ENCODE assay signal across 37 cellular contexts in genomic region chr4:59238212-59238611, GRCh38.
DNase-seq lines count a peak whose midpoint lies in the region; ATAC-seq, FAIRE-seq and TF ChIP-seq lines count a peak whose summit lies in the region.
"Had no signal": no experiment of that assay in that cellular context is flagged by ENCODE, and none has a peak within 500 bp of the region (broad histone marks: within the 10 kb centered on the region; RNA-seq: fewer than 3 reads in every experiment).

No MANE protein-coding gene starts in this region.

- no peak overlapping the region for H3K14ac ChIP-seq in H1 (ENCODE audit: insufficient read length)

- no peak for DNase-seq in H1 (ENCODE audit: low read depth in 1 of 2, low spot score in 2 of 2)
- peak; percentile 35 for DNase-seq in kidney
- peak; percentile 25 for DNase-seq in spleen
- DNase-seq in type B pancreatic cell (ENCODE audit: extremely low spot score, unreplicated experiment), result peak; percentile 53
- DNase-seq in NCI-H2196 (lab: John Stamatoyannopoulos, UW; ENCODE audit: unreplicated experiment), result no peak
- no peak for DNase-seq in activated CD4-positive, CD25-positive, alpha-beta regulatory T cell treated with anti-CD3 and anti-CD28 coated beads, Interleukin-2, amount 50 U/mL, for 72 hours
- DNase-seq in NCI-H1092 treated with DMSO at 0.1 percent for 48 hours (lab: John Stamatoyannopoulos, UW), result no peak
- DNase-seq: 8988T; ACHN; AML-193; BE2C; C1 segment of cervical spinal cord; Caco-2; Calu3; CD4-positive, alpha-beta memory T cell; CD4-positive, alpha-beta T cell; CD4-positive, CD25-positive, alpha-beta regulatory T cell; CD8-positive, alpha-beta memory T cell; CD8-positive, alpha-beta T cell; COR-L47; DMS 273 treated with DMSO at 0.1 percent for 48 hours; DMS153; DMS53; DMS79; DMS79 treated with DMSO at 0.1 percent for 48 hours; DND-41; EL had no signal

- no peak overlapping the region for H2AK5ac ChIP-seq in H1 (ENCODE audit: low read depth, low read length)

- H3K4ac ChIP-seq in H1 (replicated peaks; ENCODE audit: insufficient read length, low read depth, low read length), result no peak overlapping the region

- no peak overlapping the region for H3K56ac ChIP-seq in H1 (replicated peaks; ENCODE audit: insufficient read length, low read depth, low read length)

- H3K27ac Mint-ChIP-seq in type B pancreatic cell, result no peak overlapping the region
- H3K27ac Mint-ChIP-seq: B cell; CD4-positive, alpha-beta memory T cell; CD4-positive, alpha-beta T cell; CD4-positive, CD25-positive, alpha-beta regulatory T cell; CD8-positive, alpha-beta memory T cell; CD8-positive, alpha-beta T cell had no signal

- H3K9ac ChIP-seq in H1 (replicated peaks in 1 of 4; ENCODE audit: extremely low read depth in 1 of 4, low read depth in 3 of 4, low read length in 3 of 4) (no peak overlapping the region), kidney (ENCODE audit: low read length in 2 of 2) (no peak overlapping the region)
- H3K9ac ChIP-seq: BLaER1; BLaER1 treated with 17β-estradiol and CSF1 and Interleukin-3, amounts not matched to agents 10 nM and 100 nM had no signal

- no peaks in the 10 kb centered on the region for H4K20me1 ChIP-seq in H1 (replicated peaks in 1 of 2; ENCODE audit: control insufficient read depth in 1 of 2, insufficient read depth in 2 of 2, low read length in 2 of 2)
- H4K20me1 ChIP-seq: BLaER1; BLaER1 treated with 17β-estradiol and CSF1 and Interleukin-3, amounts not matched to agents 10 nM and 100 nM had no signal

- CTCF ChIA-PET in H1 (lab: Charles Lee; ENCODE audit: partially characterized antibody), result no interaction called here

- H3K4me1 ChIP-seq in H1 (replicated peaks in 1 of 4; ENCODE audit: control insufficient read depth in 3 of 4, insufficient read depth in 4 of 4, low read length in 3 of 4), result no peaks in the 10 kb centered on the region
- no peaks in the 10 kb centered on the region for H3K4me1 ChIP-seq in kidney (ENCODE audit: control insufficient read depth in 1 of 2, insufficient read depth in 1 of 2, low read depth in 1 of 2, low read length in 2 of 2)
- no peaks in the 10 kb centered on the region for H3K4me1 ChIP-seq in spleen
- H3K4me1 ChIP-seq: A549, BE2C, BLaER1, Caco-2 had no signal

- H3K23ac ChIP-seq in H1 (ENCODE audit: insufficient read length), result no peak overlapping the region

- H2BK5ac ChIP-seq in H1 (ENCODE audit: low read depth, low read length), result no peak overlapping the region

- no peak overlapping the region for H4K5ac ChIP-seq in H1 (ENCODE audit: insufficient read length, low read depth, low read length)

- POLR2A ChIA-PET in H1 (lab: Charles Lee; ENCODE audit: partially characterized antibody), result no interaction called here

- H2AFZ ChIP-seq in H1 (ENCODE audit: low read length), result no peak overlapping the region

- no peaks in the 10 kb centered on the region for H3K36me3 Mint-ChIP-seq in type B pancreatic cell
- H3K36me3 Mint-ChIP-seq: CD14-positive monocyte; CD4-positive, alpha-beta memory T cell; CD4-positive, CD25-positive, alpha-beta regulatory T cell; CD8-positive, alpha-beta memory T cell; CD8-positive, alpha-beta T cell had no signal

- no peaks in the 10 kb centered on the region for H3K23me2 ChIP-seq in H1 (ENCODE audit: low read depth, low read length)

- no peak for TF ChIP-seq CTCF in H1 (IDR thresholded peaks at IDR 0.05; ENCODE audit: control extremely low read depth in 1 of 3, insufficient read depth in 1 of 3, low read depth in 1 of 3, low read length in 3 of 3)
- TF ChIP-seq CTCF in kidney (IDR thresholded peaks at IDR 0.05; ENCODE audit: borderline replicate concordance, extremely low read depth, insufficient read depth), result no peak
- TF ChIP-seq CTCF in spleen (IDR thresholded peaks at IDR 0.05 in 8 of 11, conservative IDR thresholded peaks at IDR 0.05 in 3 of 11), result no peak
- TF ChIP-seq CTCF in type B pancreatic cell (conservative IDR thresholded peaks at IDR 0.05), result no peak

- no peak overlapping the region for H4K91ac ChIP-seq in H1 (replicated peaks; ENCODE audit: insufficient read length, low read length)

- H3K79me2 ChIP-seq in H1 (ENCODE audit: control insufficient read depth in 1 of 2, insufficient read depth in 2 of 2, low read length in 2 of 2), result no peaks in the 10 kb centered on the region

- TF ChIP-seq EP300 in H1 (IDR thresholded peaks at IDR 0.05; ENCODE audit: borderline replicate concordance in 1 of 2, low read depth in 2 of 2, low read length in 2 of 2), result no peak

- H3K18ac ChIP-seq in H1 (ENCODE audit: extremely low read depth, low read length), result no peak overlapping the region

- H3K9me3 ChIP-seq in H1 (ENCODE audit: insufficient read depth in 2 of 2, low read depth in 1 of 2, low read length in 1 of 2), result 0 out of 4 replicates have a peak, but pooled peaks cover 2 to 3% of the 10 kb centered on the region in 2 experiments
- peaks cover 0 to 2% of the 10 kb centered on the region in 2 donors for H3K9me3 ChIP-seq in kidney (ENCODE audit: control insufficient read depth in 1 of 2, low read length in 2 of 2)
- peaks cover 0 to 41% (median 17%) of the 10 kb centered on the region in 8 donors for H3K9me3 ChIP-seq in spleen
- H3K9me3 ChIP-seq: A549; BE2C; BLaER1; BLaER1 treated with 17β-estradiol and CSF1 and Interleukin-3, amounts not matched to agents 10 nM and 100 nM; Caco-2 had no signal

- no peaks in the 10 kb centered on the region for H3K79me1 ChIP-seq in H1 (ENCODE audit: low read depth, low read length)

- no peak for ATAC-seq in GM21619 (IDR thresholded peaks at IDR 0.05; ENCODE audit: unreplicated experiment)
- ATAC-seq: A549; CD8-positive, alpha-beta T cell had no signal

- peak overlapping the region; percentile 75; the same call in 1 of the 2 replicates for H2BK12ac ChIP-seq in H1 (ENCODE audit: low read depth, low read length)

- no peak overlapping the region for H3K4me3 Mint-ChIP-seq in type B pancreatic cell
- H3K4me3 Mint-ChIP-seq: B cell; CD14-positive monocyte; CD4-positive, alpha-beta memory T cell; CD4-positive, alpha-beta T cell; CD4-positive, CD25-positive, alpha-beta regulatory T cell; CD8-positive, alpha-beta memory T cell; CD8-positive, alpha-beta T cell had no signal

- H4K8ac ChIP-seq in H1 (ENCODE audit: extremely low read depth, insufficient read depth, low read length), result no peak overlapping the region; the same call in 1 of the 2 replicates

- H3K27me3 Mint-ChIP-seq in type B pancreatic cell, result no peaks in the 10 kb centered on the region
- H3K27me3 Mint-ChIP-seq: B cell; CD4-positive, alpha-beta memory T cell; CD4-positive, alpha-beta T cell; CD4-positive, CD25-positive, alpha-beta regulatory T cell; CD8-positive, alpha-beta memory T cell had no signal

- H3K36me3 ChIP-seq in H1 (ENCODE audit: control insufficient read depth in 2 of 4, insufficient read depth in 4 of 4, low read length in 3 of 4), result no peaks in the 10 kb centered on the region
- no peaks in the 10 kb centered on the region for H3K36me3 ChIP-seq in kidney (ENCODE audit: control insufficient read depth in 1 of 2, insufficient read depth in 2 of 2, low read length in 2 of 2)
- H3K36me3 ChIP-seq in spleen, result no peaks in the 10 kb centered on the region
- H3K36me3 ChIP-seq: BE2C; BLaER1; BLaER1 treated with 17β-estradiol and CSF1 and Interleukin-3, amounts not matched to agents 10 nM and 100 nM had no signal

- H2BK20ac ChIP-seq in H1 (ENCODE audit: low read length), result no peak overlapping the region

- H2BK15ac ChIP-seq in H1 (ENCODE audit: low read length), result no peak overlapping the region; the same call in 1 of the 2 replicates

- H3K27ac ChIP-seq in H1 (ENCODE audit: low read depth, low read length), result no peak overlapping the region
- H3K27ac ChIP-seq in kidney (ENCODE audit: low read depth in 2 of 2, low read length in 2 of 2), result no peak overlapping the region
- no peak overlapping the region for H3K27ac ChIP-seq in spleen
- H3K27ac ChIP-seq: 22Rv1; A549; BLaER1; BLaER1 treated with 17β-estradiol and CSF1 and Interleukin-3, amounts not matched to agents 10 nM and 100 nM; C4-2B had no signal

- no peaks in the 10 kb centered on the region for H3K9me3 Mint-ChIP-seq in type B pancreatic cell

- H3K4me1 Mint-ChIP-seq in type B pancreatic cell (ENCODE audit: unreplicated experiment), result peaks cover 5% of the 10 kb centered on the region
- H3K4me1 Mint-ChIP-seq: B cell; CD14-positive monocyte; CD4-positive, alpha-beta memory T cell; CD4-positive, CD25-positive, alpha-beta regulatory T cell; CD8-positive, alpha-beta memory T cell had no signal

- TF ChIP-seq POLR2A in H1 (IDR thresholded peaks at IDR 0.05; ENCODE audit: control extremely low read depth in 1 of 2, low read depth in 2 of 2, low read length in 2 of 2), result no peak
- TF ChIP-seq POLR2A in spleen (IDR thresholded peaks at IDR 0.05), result no peak

- H3K4me3 ChIP-seq in H1 (ENCODE audit: extremely low read depth in 1 of 4, insufficient read depth in 2 of 4, low read depth in 3 of 4, low read length in 4 of 4), result no peak overlapping the region
- no peak overlapping the region for H3K4me3 ChIP-seq in kidney (ENCODE audit: low read length in 2 of 2)
- no peak overlapping the region for H3K4me3 ChIP-seq in spleen
- H3K4me3 ChIP-seq: A549; BLaER1; BLaER1 treated with 17β-estradiol and CSF1 and Interleukin-3, amounts not matched to agents 10 nM and 100 nM had no signal

- no peak overlapping the region for H3K4me2 ChIP-seq in H1 (ENCODE audit: insufficient read depth in 1 of 2, low read depth in 2 of 2, low read length in 2 of 2)
- H3K4me2 ChIP-seq: A549; BLaER1; BLaER1 treated with 17β-estradiol and CSF1 and Interleukin-3, amounts not matched to agents 10 nM and 100 nM had no signal

- H2BK120ac ChIP-seq in H1 (replicated peaks; ENCODE audit: low read depth, low read length), result no peak overlapping the region

- no peaks in the 10 kb centered on the region for H3K27me3 ChIP-seq in H1 (replicated peaks in 1 of 4; ENCODE audit: control insufficient read depth in 3 of 4, extremely low read depth in 1 of 4, insufficient read depth in 3 of 4, low read length in 3 of 4)
- no peaks in the 10 kb centered on the region for H3K27me3 ChIP-seq in spleen (replicated peaks in 1 of 7)
- H3K27me3 ChIP-seq: BE2C; BLaER1; BLaER1 treated with 17β-estradiol and CSF1 and Interleukin-3, amounts not matched to agents 10 nM and 100 nM had no signal

- WGBS in H1 (ENCODE audit: extremely low coverage in 1 of 2, insufficient coverage in 1 of 2, insufficient read length in 1 of 2, insufficient replicate concordance in 2 of 2, low coverage in 1 of 2, low lambda C conversion rate in 2 of 2, missing lambda C conversion rate in 1 of 2), 2 experiments, result 60% methylated on average over 3 of the region's 3 CpGs; no CpG with 5 or more reads in 1 of the 2 experiments
- 51 to 63% (median 60%) methylated on average over 3 of the region's 3 CpGs for WGBS in spleen, 5 donors

- no peak for TF ChIP-seq RAD21 in H1 (IDR thresholded peaks at IDR 0.05 in 1 of 2, conservative IDR thresholded peaks at IDR 0.05 in 1 of 2; ENCODE audit: low read depth in 2 of 2, low read length in 2 of 2)

- FAIRE-seq in H1 (lab: Jason Lieb, UNC) (no peak), kidney (lab: Jason Lieb, UNC) (no peak)
- FAIRE-seq: A204.1, A549, D721Med had no signal

- intact Hi-C loops in kidney (cut with DNase I), result no loop called here
- intact Hi-C loops in spleen (cut with DNase I; ENCODE audit: low total_unique reads), result no loop called here

TF ChIP-seq in H1, 55 proteins besides CTCF, POLR2A, EP300 and RAD21 (continues in another document):
- TF ChIP-seq SP4 (IDR thresholded peaks at IDR 0.05; ENCODE audit: low read length) (no peak), BRCA1 (IDR thresholded peaks at IDR 0.05; ENCODE audit: low read depth, low read length) (no peak), HDAC6 (IDR thresholded peaks at IDR 0.05; ENCODE audit: low read depth, low read length) (no peak)

Comparison
In these comparisons a context has a peak if more than half of its experiments do, and no peak if none do; other contexts are left out.
1. DNase-seq: peak in kidney (single experiment), spleen (single experiment) and type B pancreatic cell (single experiment); none in H1 (0 of 2), NCI-H2196 (single experiment), activated CD4-positive, CD25-positive, alpha-beta regulatory T cell treated with anti-CD3 and anti-CD28 coated beads, Interleukin-2, amount 50 U/mL, for 72 hours (single experiment) and NCI-H1092 treated with DMSO at 0.1 percent for 48 hours (single experiment).